In the genomic region with DNA sequence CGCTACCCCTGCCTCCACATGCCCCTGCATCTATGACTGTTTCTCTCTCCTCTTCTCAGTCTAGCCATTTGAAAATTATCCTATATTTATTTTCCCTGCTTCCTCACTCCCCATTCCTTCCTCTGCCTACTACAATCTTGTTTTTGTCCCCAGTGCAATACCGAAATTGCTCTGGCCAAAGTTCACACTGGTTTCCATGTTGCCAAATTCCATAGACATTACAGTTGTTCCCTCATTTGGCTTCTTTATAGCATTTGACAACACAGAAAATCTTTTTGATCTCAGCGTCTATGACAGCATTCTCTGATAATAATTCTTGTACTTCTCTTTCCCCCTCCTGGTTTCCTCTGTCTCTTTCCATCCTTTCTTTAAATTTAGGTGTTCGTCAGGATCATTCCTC, we compare ENCODE assay signal across 22 cellular contexts.
A peak's percentile ranks its signal among the peaks of the same experiment; 100 is the strongest.
DNase-seq lines count a peak whose midpoint lies in the region; ATAC-seq and TF ChIP-seq lines count a peak whose summit lies in the region.
"Had no signal": no experiment of that assay in that cellular context is flagged by ENCODE, and none has a peak within 500 bp of the region (broad histone marks: within the 10 kb centered on the region; RNA-seq: fewer than 3 reads in every experiment).

No MANE protein-coding gene starts in this region.

- BruUV-seq in Caco-2 (replicated peaks; lab: Mats Ljungman, UMichigan) (TSS peak; percentile 27), PC-3 (replicated peaks; lab: Mats Ljungman, UMichigan) (no TSS peak)

- TF ChIP-seq CTCF in Caco-2 (IDR thresholded peaks at IDR 0.05; ENCODE audit: insufficient read depth in 1 of 2, low read depth in 1 of 2, low read length in 1 of 2, severe bottlenecking in 1 of 2, unreplicated experiment in 1 of 2) (no peak), foreskin fibroblast (IDR thresholded peaks at IDR 0.05; ENCODE audit: low read depth, low read length) (no peak), PC-3 (conservative IDR thresholded peaks at IDR 0.05; ENCODE audit: low read depth, low read length) (no peak)

- DNase-seq in Caco-2, result peak; percentile 48 to 53
- peak; percentile 60 for DNase-seq in SW480 (ENCODE audit: low spot score)
- peak; percentile 14 to 27 for DNase-seq in foreskin fibroblast
- DNase-seq in G401 (ENCODE audit: low spot score), result no peak
- DNase-seq in PC-3, result no peak
- DNase-seq: activated CD4-positive, alpha-beta T cell treated with anti-CD3 and anti-CD28 coated beads, Interleukin-2, amount 10 ng/mL, durations not matched to agents 7 days and 5 days; activated CD8-positive, alpha-beta memory T cell treated with anti-CD3 and anti-CD28 coated beads, Interleukin-2, amount 50 U/mL, for 4 hours; activated effector memory CD4-positive, alpha-beta T cell treated with anti-CD3 and anti-CD28 coated beads, Interleukin-2, amount 50 U/mL, for 16 hours; COR-L47; natural killer cell; NCI-H1417; NCI-H2171; NCI-H748 treated with DMSO at 0.1 percent for 48 hours; pancreas; SIG-M5; T-helper 1 cell had no signal

- no peak overlapping the region for H3K27ac ChIP-seq in PC-3 (ENCODE audit: low read length)
- H3K27ac ChIP-seq: breast epithelium, pancreas, suprapubic skin had no signal

- H3K4me1 ChIP-seq in Caco-2, result peaks cover 29% of the 10 kb centered on the region
- no peaks in the 10 kb centered on the region for H3K4me1 ChIP-seq in PC-3 (ENCODE audit: insufficient read depth, low read length)
- H3K4me1 ChIP-seq: breast epithelium, pancreas, suprapubic skin had no signal

- in situ Hi-C loops in G401 (cut with HindIII; ENCODE audit: low sequenced_read_pairs), result no loop called here

- H3K27me3 Mint-ChIP-seq in Caco-2 (ENCODE audit: insufficient read depth, unreplicated experiment), result no peaks in the 10 kb centered on the region
- H3K27me3 Mint-ChIP-seq in stimulated activated memory B cell treated with anti-CD40 and anti-IgM and Interleukin-4, amounts not matched to agents 10 μg/mL and 1 μg/mL and 100 μg/mL, for 72 hours, result no peaks in the 10 kb centered on the region
- H3K27me3 Mint-ChIP-seq: activated CD4-positive, alpha-beta T cell treated with anti-CD3 and anti-CD28 coated beads, Interleukin-2, amount 10 ng/mL, durations not matched to agents 7 days and 5 days had no signal

- no peak overlapping the region for H3K4me2 ChIP-seq in PC-3 (ENCODE audit: low read length)

- intact Hi-C loops in Caco-2 (cut with micrococcal nuclease; ENCODE audit: unreplicated experiment) (loop anchor here (2.0 kb wide), 2 partner anchors 25 to 99 kb away; a partner anchor contains a TSS), PC-3 (cut with micrococcal nuclease) (no loop called here)

- peaks cover 21% of the 10 kb centered on the region for H3K36me3 Mint-ChIP-seq in Caco-2 (ENCODE audit: insufficient read depth, unreplicated experiment)
- H3K36me3 Mint-ChIP-seq in stimulated activated memory B cell treated with anti-CD40 and anti-IgM and Interleukin-4, amounts not matched to agents 10 μg/mL and 1 μg/mL and 100 μg/mL, for 72 hours, result peaks cover 29% of the 10 kb centered on the region
- H3K36me3 Mint-ChIP-seq: natural killer cell had no signal

- ATAC-seq in stimulated activated memory B cell treated with anti-CD40 and anti-IgM and Interleukin-4, amounts not matched to agents 10 μg/mL and 1 μg/mL and 100 μg/mL, for 72 hours, result no peak
- ATAC-seq in HG03457 (IDR thresholded peaks at IDR 0.05; ENCODE audit: unreplicated experiment), result no peak
- ATAC-seq in PC-3, result no peak
- no peak for ATAC-seq in HG03095 (IDR thresholded peaks at IDR 0.05; ENCODE audit: unreplicated experiment)
- ATAC-seq: natural killer cell, sciatic nerve had no signal

- no peak overlapping the region for H3K9ac ChIP-seq in PC-3 (ENCODE audit: low read length)

- H4K20me1 ChIP-seq in PC-3 (ENCODE audit: low read length), result no peaks in the 10 kb centered on the region; the same call in 1 of the 2 replicates

- POLR2A ChIA-PET in Caco-2 (lab: Charles Lee) (interaction anchor here (0.6 to 1.4 kb wide), 2 partner anchors 17 to 24 kb away, joined by 3 to 5 read pairs; no protein-coding TSS in a partner anchor), PC-3 (lab: Charles Lee; ENCODE audit: unreplicated experiment) (no interaction called here)

- H3K9me3 ChIP-seq in Caco-2 (no peaks in the 10 kb centered on the region), PC-3 (ENCODE audit: low read length) (no peaks in the 10 kb centered on the region)
- H3K9me3 ChIP-seq: pancreas, suprapubic skin had no signal

- CTCF ChIA-PET in Caco-2 (lab: Charles Lee) (no interaction called here), PC-3 (lab: Charles Lee) (no interaction called here)

- H3K27me3 ChIP-seq in Caco-2 (replicated peaks; ENCODE audit: control insufficient read depth, insufficient read depth, low read length), result no peaks in the 10 kb centered on the region
- H3K27me3 ChIP-seq in PC-3 (ENCODE audit: low read length), result no peaks in the 10 kb centered on the region
- H3K27me3 ChIP-seq: breast epithelium, pancreas, suprapubic skin had no signal

- H3K36me3 ChIP-seq in Caco-2 (ENCODE audit: control insufficient read depth, insufficient read depth, low read length) (no peaks in the 10 kb centered on the region), PC-3 (ENCODE audit: low read depth, low read length) (no peaks in the 10 kb centered on the region)
- H3K36me3 ChIP-seq: breast epithelium, pancreas, suprapubic skin had no signal

- no peaks in the 10 kb centered on the region for H3K9me2 ChIP-seq in PC-3 (replicated peaks; ENCODE audit: low read length)

- no peaks in the 10 kb centered on the region for H3K79me2 ChIP-seq in PC-3 (ENCODE audit: low read length)

- H3F3A ChIP-seq in PC-3 (ENCODE audit: low read length, unreplicated experiment), result no peaks in the 10 kb centered on the region

- peak overlapping the region; percentile 82 for H3K27ac Mint-ChIP-seq in Caco-2 (ENCODE audit: unreplicated experiment)
- peak overlapping the region; percentile 30 for H3K27ac Mint-ChIP-seq in stimulated activated memory B cell treated with anti-CD40 and anti-IgM and Interleukin-4, amounts not matched to agents 10 μg/mL and 1 μg/mL and 100 μg/mL, for 72 hours
- H3K27ac Mint-ChIP-seq: natural killer cell had no signal

- H3K4me3 Mint-ChIP-seq in Caco-2 (ENCODE audit: unreplicated experiment), result peak overlapping the region; percentile 64
- H3K4me3 Mint-ChIP-seq in stimulated activated memory B cell treated with anti-CD40 and anti-IgM and Interleukin-4, amounts not matched to agents 10 μg/mL and 1 μg/mL and 100 μg/mL, for 72 hours, result no peak overlapping the region
- H3K4me3 Mint-ChIP-seq: activated CD4-positive, alpha-beta T cell treated with anti-CD3 and anti-CD28 coated beads, Interleukin-2, amount 10 ng/mL, durations not matched to agents 7 days and 5 days; natural killer cell had no signal

- H3K9me3 Mint-ChIP-seq in Caco-2 (ENCODE audit: unreplicated experiment), result no peaks in the 10 kb centered on the region
- H3K9me3 Mint-ChIP-seq in stimulated activated memory B cell treated with anti-CD40 and anti-IgM and Interleukin-4, amounts not matched to agents 10 μg/mL and 1 μg/mL and 100 μg/mL, for 72 hours, result peaks cover 10% of the 10 kb centered on the region
- H3K9me3 Mint-ChIP-seq: natural killer cell had no signal

- H2AFZ ChIP-seq in PC-3 (ENCODE audit: low read length), result no peak overlapping the region

- H3K4me3 ChIP-seq in Caco-2 (ENCODE audit: low read depth, low read length) (no peak overlapping the region), foreskin fibroblast (ENCODE audit: low read depth in 1 of 2, low read length in 2 of 2) (no peak overlapping the region), PC-3 (ENCODE audit: low read length) (no peak overlapping the region)
- H3K4me3 ChIP-seq: breast epithelium, pancreas, suprapubic skin had no signal

- peaks cover 30% of the 10 kb centered on the region for H3K4me1 Mint-ChIP-seq in Caco-2 (ENCODE audit: low read depth, unreplicated experiment)
- no peaks in the 10 kb centered on the region for H3K4me1 Mint-ChIP-seq in stimulated activated memory B cell treated with anti-CD40 and anti-IgM and Interleukin-4, amounts not matched to agents 10 μg/mL and 1 μg/mL and 100 μg/mL, for 72 hours
- H3K4me1 Mint-ChIP-seq: activated CD4-positive, alpha-beta T cell treated with anti-CD3 and anti-CD28 coated beads, Interleukin-2, amount 10 ng/mL, durations not matched to agents 7 days and 5 days had no signal

Comparison
In these comparisons a context has a peak if more than half of its experiments do, and no peak if none do; other contexts are left out.
1. DNase-seq: peak in Caco-2 (2 of 2), SW480 (single experiment) and foreskin fibroblast (2 of 2); none in G401 (single experiment) and PC-3 (single experiment).